Comparison of ENCODE assay signal across 1 cellular context in the genomic region with DNA sequence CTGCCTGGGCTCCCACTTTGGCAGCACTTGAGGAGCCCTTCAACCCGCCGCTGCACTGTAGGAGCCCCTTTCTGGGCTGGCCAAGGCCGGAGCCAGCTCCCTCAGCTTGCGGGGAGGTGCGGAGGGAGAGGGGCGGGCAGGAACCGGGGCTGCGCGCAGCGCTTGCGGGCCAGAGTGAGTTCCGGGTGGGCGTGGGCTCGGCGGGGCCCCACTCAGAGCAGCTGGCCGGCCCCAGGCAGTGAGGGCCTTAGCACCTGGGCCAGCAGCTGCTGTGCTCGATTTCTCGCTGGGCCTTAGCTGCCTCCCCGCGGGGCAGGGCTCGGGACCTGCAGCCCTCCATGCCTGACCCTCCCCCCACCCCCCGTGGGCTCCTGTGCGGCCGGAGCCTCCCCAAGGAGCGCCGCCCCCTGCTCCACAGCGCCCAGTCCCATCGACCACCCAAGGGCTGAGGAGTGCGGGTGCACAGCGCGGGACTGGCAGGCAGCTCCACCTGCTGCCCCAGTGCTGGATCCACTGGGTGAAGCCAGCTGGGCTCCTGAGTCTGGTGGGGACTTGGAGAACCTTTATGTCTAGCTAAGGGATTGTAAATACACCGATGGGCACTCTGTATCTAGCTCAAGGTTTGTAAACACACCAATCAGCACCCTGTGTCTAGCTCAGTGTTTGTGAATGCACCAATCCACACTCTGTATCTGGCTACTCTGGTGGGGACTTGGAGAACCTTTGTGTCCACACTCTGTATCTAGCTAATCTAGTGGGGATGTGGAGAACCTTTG.
TF ChIP-seq lines count a peak whose summit lies in the region.
"Not testable (repeated sequence)": the region's sequence is repeated elsewhere in the genome, so short reads cannot be mapped to it uniquely, and the experiment has no call there.

No MANE protein-coding gene starts in this region.

TF ChIP-seq in HepG2, 621 proteins besides CTCF, POLR2A, EP300 and RAD21:
- 0 out of 2 replicates have a peak, but pooled peaks have one; percentile 4 for TF ChIP-seq ZSCAN25 (CRISPR knock-in tag; IDR thresholded peaks at IDR 0.05)
- TF ChIP-seq, protein P1, sequence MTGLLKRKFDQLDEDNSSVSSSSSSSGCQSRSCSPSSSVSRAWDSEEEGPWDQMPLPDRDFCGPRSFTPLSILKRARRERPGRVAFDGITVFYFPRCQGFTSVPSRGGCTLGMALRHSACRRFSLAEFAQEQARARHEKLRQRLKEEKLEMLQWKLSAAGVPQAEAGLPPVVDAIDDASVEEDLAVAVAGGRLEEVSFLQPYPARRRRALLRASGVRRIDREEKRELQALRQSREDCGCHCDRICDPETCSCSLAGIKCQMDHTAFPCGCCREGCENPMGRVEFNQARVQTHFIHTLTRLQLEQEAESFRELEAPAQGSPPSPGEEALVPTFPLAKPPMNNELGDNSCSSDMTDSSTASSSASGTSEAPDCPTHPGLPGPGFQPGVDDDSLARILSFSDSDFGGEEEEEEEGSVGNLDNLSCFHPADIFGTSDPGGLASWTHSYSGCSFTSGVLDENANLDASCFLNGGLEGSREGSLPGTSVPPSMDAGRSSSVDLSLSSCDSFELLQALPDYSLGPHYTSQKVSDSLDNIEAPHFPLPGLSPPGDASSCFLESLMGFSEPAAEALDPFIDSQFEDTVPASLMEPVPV (CRISPR knock-in tag; IDR thresholded peaks at IDR 0.05), result 0 out of 2 replicates have a peak, but pooled peaks have one; percentile 33
- peak; percentile 96 for TF ChIP-seq HMGXB3 (CRISPR knock-in tag; IDR thresholded peaks at IDR 0.05; ENCODE audit: borderline replicate concordance)
- 0 out of 2 replicates have a peak, but pooled peaks have one; percentile 29 for TF ChIP-seq IRX3 (CRISPR knock-in tag; IDR thresholded peaks at IDR 0.05; ENCODE audit: borderline replicate concordance, low read depth)
- 0 out of 2 replicates have a peak, but pooled peaks have one; percentile 27 for TF ChIP-seq TOPORS (CRISPR knock-in tag; IDR thresholded peaks at IDR 0.05)
- TF ChIP-seq ZBTB38 (CRISPR knock-in tag; IDR thresholded peaks at IDR 0.05), result peak; percentile 67; the same call in 1 of the 2 replicates
- TF ChIP-seq ZNF121 (CRISPR knock-in tag; IDR thresholded peaks at IDR 0.05), result peak; percentile 14; the same call in 1 of the 2 replicates
- TF ChIP-seq FOXK2 (IDR thresholded peaks at IDR 0.05), result peak; percentile 36; the same call in 1 of the 2 replicates
- TF ChIP-seq FOXP1 (IDR thresholded peaks at IDR 0.05), result 0 out of 2 replicates have a peak, but pooled peaks have one; percentile 6
- TF ChIP-seq FOXP1 (CRISPR knock-in tag; IDR thresholded peaks at IDR 0.05); SOX13 (IDR thresholded peaks at IDR 0.05): not testable (repeated sequence)
- TF ChIP-seq SOX13 (CRISPR knock-in tag; conservative IDR thresholded peaks at IDR 0.05 in 1 of 2, IDR thresholded peaks at IDR 0.05 in 1 of 2), result peak in 1 of 2 experiments; percentile 25; a peak in 1 of 4 replicates
- 0 out of 2 replicates have a peak, but pooled peaks have one; percentile 19 for TF ChIP-seq FOXA3 (CRISPR knock-in tag; IDR thresholded peaks at IDR 0.05)
- 0 out of 2 replicates have a peak, but pooled peaks have one; percentile 10 for TF ChIP-seq HOXA3 (CRISPR knock-in tag; IDR thresholded peaks at IDR 0.05)
